23 cellular contexts compared by ENCODE assay signal in genomic region chr2:172672114-172672513, GRCh38.
DNase-seq lines count a peak whose midpoint lies in the region; TF ChIP-seq lines count a peak whose summit lies in the region.
"Had no signal": no experiment of that assay in that cellular context is flagged by ENCODE, and none has a peak within 500 bp of the region (broad histone marks: within the 10 kb centered on the region; RNA-seq: fewer than 3 reads in every experiment).

No MANE protein-coding gene starts in this region.

- H3K4me3 ChIP-seq in Peyer's patch = peak overlapping the region in 1 of 4 donors; percentile 20
- H3K4me3 ChIP-seq in fibroblast of mammary gland (ENCODE audit: control insufficient read depth, low read depth, low read length) = no peak overlapping the region
- no peak overlapping the region for H3K4me3 ChIP-seq in neuronal stem cell (ENCODE audit: low read length in 2 of 2)
- H3K4me3 ChIP-seq in CD8-positive, alpha-beta memory T cell (ENCODE audit: low read length) = no peak overlapping the region
- H3K4me3 ChIP-seq: K562 had no signal

- H3K23ac ChIP-seq in neuronal stem cell (ENCODE audit: low read depth, low read length, poor library complexity) = no peak overlapping the region

- no peak overlapping the region for H2BK12ac ChIP-seq in neuronal stem cell (ENCODE audit: low read length)

- no peaks in the 10 kb centered on the region for H3K4me1 ChIP-seq in Peyer's patch
- peaks cover 0 to 2% of the 10 kb centered on the region in 2 donors for H3K4me1 ChIP-seq in neuronal stem cell (ENCODE audit: control insufficient read depth in 2 of 2, insufficient read depth in 1 of 2, low read depth in 1 of 2, low read length in 2 of 2)
- no peaks in the 10 kb centered on the region for H3K4me1 ChIP-seq in CD8-positive, alpha-beta memory T cell (ENCODE audit: insufficient read depth, low read length)
- H3K4me1 ChIP-seq: Caco-2 had no signal

- no peak overlapping the region for H2AK5ac ChIP-seq in neuronal stem cell (ENCODE audit: low read depth, low read length)

- H3K9ac ChIP-seq in neuronal stem cell (ENCODE audit: low read depth, low read length, poor library complexity) = no peak overlapping the region

- H3K14ac ChIP-seq in neuronal stem cell (ENCODE audit: low read length) = no peak overlapping the region

- no peaks in the 10 kb centered on the region for H3K79me1 ChIP-seq in neuronal stem cell (ENCODE audit: low read depth, low read length)

- H3K27ac Mint-ChIP-seq in CD8-positive, alpha-beta memory T cell = no peak overlapping the region
- H3K27ac Mint-ChIP-seq: activated B cell treated with CpG ODN at 0.5 μM for 24 hours; activated CD4-positive, alpha-beta memory T cell treated with anti-CD3 and anti-CD28 coated beads for 36 hours; B cell; H9; type B pancreatic cell had no signal

- H3K18ac ChIP-seq in neuronal stem cell (ENCODE audit: low read length) = no peak overlapping the region

- H2BK15ac ChIP-seq in neuronal stem cell (ENCODE audit: low read length) = no peak overlapping the region

- no peaks in the 10 kb centered on the region for H3K4me1 Mint-ChIP-seq in CD8-positive, alpha-beta memory T cell
- H3K4me1 Mint-ChIP-seq: activated B cell treated with CpG ODN at 0.5 μM for 24 hours, B cell had no signal

- peaks cover 7 to 24% of the 10 kb centered on the region in 2 donors for H3K27me3 Mint-ChIP-seq in CD8-positive, alpha-beta memory T cell

- H3K27me3 ChIP-seq in Peyer's patch (no peaks in the 10 kb centered on the region), neuronal stem cell (ENCODE audit: control insufficient read depth in 3 of 3, insufficient read depth in 3 of 3, low read depth in 1 of 3, low read length in 3 of 3) (no peaks in the 10 kb centered on the region)
- H3K27me3 ChIP-seq in CD8-positive, alpha-beta memory T cell (ENCODE audit: insufficient read depth, low read length, poor library complexity, severe bottlenecking) = no peaks in the 10 kb centered on the region

- H4K8ac ChIP-seq in neuronal stem cell (ENCODE audit: low read depth, low read length) = no peak overlapping the region

- peaks cover 0 to 4% (median 0%) of the 10 kb centered on the region in 4 donors for H3K9me3 ChIP-seq in Peyer's patch
- peaks cover 0 to 3% of the 10 kb centered on the region in 2 donors for H3K9me3 ChIP-seq in neuronal stem cell (replicated peaks in 1 of 2; ENCODE audit: control insufficient read depth in 2 of 2, insufficient read depth in 1 of 2, low read depth in 1 of 2, low read length in 2 of 2)
- H3K9me3 ChIP-seq in CD8-positive, alpha-beta memory T cell (ENCODE audit: low read length) = no peaks in the 10 kb centered on the region
- H3K9me3 ChIP-seq: Caco-2 had no signal

- H2AFZ ChIP-seq in neuronal stem cell (ENCODE audit: low read length) = no peak overlapping the region

- no peak overlapping the region for H2BK120ac ChIP-seq in neuronal stem cell (ENCODE audit: low read depth, low read length)

- H3K4ac ChIP-seq in neuronal stem cell (ENCODE audit: low read length) = no peak overlapping the region

- H3K9me3 Mint-ChIP-seq in CD8-positive, alpha-beta memory T cell = peaks cover 0 to 8% (median under 1%) of the 10 kb centered on the region in 5 donors

- no peak overlapping the region for H2BK5ac ChIP-seq in neuronal stem cell (ENCODE audit: low read length)

- no peak overlapping the region for H3K4me2 ChIP-seq in neuronal stem cell (ENCODE audit: insufficient read depth, low read length, poor library complexity, severe bottlenecking)

- POLR2A ChIA-PET in CD8-positive, alpha-beta memory T cell (lab: Charles Lee) = no interaction called here

- H4K91ac ChIP-seq in neuronal stem cell (ENCODE audit: low read depth, low read length, poor library complexity) = no peak overlapping the region

- no CpG with 5 or more reads among the region's 1 CpG for WGBS in neuronal stem cell (ENCODE audit: extremely low coverage in 2 of 2, insufficient read length in 2 of 2, insufficient replicate concordance in 1 of 2), 2 donors

- CTCF ChIA-PET in CD8-positive, alpha-beta memory T cell (lab: Charles Lee) = no interaction called here

- peak overlapping the region in 3 of 4 donors; percentile 16 to 69 (median 58) for H3K27ac ChIP-seq in Peyer's patch
- H3K27ac ChIP-seq in neuronal stem cell (replicated peaks; ENCODE audit: low read length) = no peak overlapping the region
- H3K27ac ChIP-seq in CD8-positive, alpha-beta memory T cell (ENCODE audit: low read depth, low read length) = no peak overlapping the region

- TF ChIP-seq CTCF in Peyer's patch (IDR thresholded peaks at IDR 0.05) (no peak), fibroblast of mammary gland (conservative IDR thresholded peaks at IDR 0.05; ENCODE audit: control insufficient read depth, insufficient read depth, low read depth, low read length) (no peak)

- TF ChIP-seq POLR2A in Peyer's patch (IDR thresholded peaks at IDR 0.05) = no peak

- H3K36me3 ChIP-seq in Peyer's patch = no peaks in the 10 kb centered on the region
- H3K36me3 ChIP-seq in neuronal stem cell (replicated peaks in 1 of 2; ENCODE audit: control insufficient read depth in 2 of 2, insufficient read depth in 2 of 2, low read length in 2 of 2) = no peaks in the 10 kb centered on the region
- no peaks in the 10 kb centered on the region for H3K36me3 ChIP-seq in CD8-positive, alpha-beta memory T cell (ENCODE audit: insufficient read depth, low read length)

- H3K36me3 Mint-ChIP-seq in CD8-positive, alpha-beta memory T cell = peaks cover 0 to 4% (median 0%) of the 10 kb centered on the region in 3 donors
- H3K36me3 Mint-ChIP-seq: activated CD4-positive, alpha-beta memory T cell treated with anti-CD3 and anti-CD28 coated beads for 36 hours; type B pancreatic cell had no signal

- no peak overlapping the region for H3K4me3 Mint-ChIP-seq in CD8-positive, alpha-beta memory T cell
- H3K4me3 Mint-ChIP-seq: activated B cell treated with CpG ODN at 0.5 μM for 24 hours; activated CD4-positive, alpha-beta memory T cell treated with anti-CD3 and anti-CD28 coated beads for 36 hours; B cell; H9; type B pancreatic cell had no signal

- in situ Hi-C loops in G401 (cut with HindIII; ENCODE audit: low sequenced_read_pairs) = no loop called here

- DNase-seq in HCEC 1CT = peak; percentile 47
- no peak for DNase-seq in Peyer's patch
- DNase-seq in fibroblast of mammary gland (ENCODE audit: low read depth) = peak; percentile 58
- peak; percentile 32 for DNase-seq in renal cortical epithelial cell (ENCODE audit: low read depth)
- DNase-seq in activated effector memory CD4-positive, alpha-beta T cell treated with anti-CD3 and anti-CD28 coated beads, Interleukin-2, amount 50 U/mL, for 16 hours = no peak
- no peak for DNase-seq in neuronal stem cell (ENCODE audit: low spot score)
- DNase-seq in G401 (ENCODE audit: low spot score) = no peak
- DNase-seq in CD8-positive, alpha-beta memory T cell = no peak
- DNase-seq: activated B cell treated with CpG ODN at 0.5 μM for 24 hours; activated CD4-positive, alpha-beta memory T cell treated with anti-CD3 and anti-CD28 coated beads for 36 hours; Caco-2; foreskin melanocyte; H9; hippocampal formation; kidney; NCI-H146; NCI-H526; occipital lobe; right cardiac atrium; stimulated activated CD4-positive, alpha-beta T cell treated with anti-CD3 and anti-CD28 coated beads, Interleukin-15, amount 100 ng/mL, for 24 hours had no signal

Comparison
In these comparisons a context has a peak if more than half of its experiments do, and no peak if none do; other contexts are left out.
1. DNase-seq: peak in HCEC 1CT (single experiment), fibroblast of mammary gland (single experiment) and renal cortical epithelial cell (single experiment); none in Peyer's patch (0 of 3), activated effector memory CD4-positive, alpha-beta T cell treated with anti-CD3 and anti-CD28 coated beads, Interleukin-2, amount 50 U/mL, for 16 hours (single experiment), neuronal stem cell (single experiment), G401 (single experiment) and CD8-positive, alpha-beta memory T cell (0 of 5).
2. H3K27ac ChIP-seq: peak in Peyer's patch (3 of 4); none in neuronal stem cell (single experiment) and CD8-positive, alpha-beta memory T cell (single experiment).